In genomic region chr11:2235588-2236326, GRCh38 we compare ENCODE assay signal across 30 cellular contexts. TPM values are rescaled to one million over a fixed set of nuclear protein-coding genes. Genes with fewer than 3 reads are reported as not detected.
"Had no signal": no experiment of that assay in that cellular context is flagged by ENCODE, and none has a peak within 500 bp of the region (broad histone marks: within the 10 kb centered on the region; RNA-seq: fewer than 3 reads in every experiment).

No MANE protein-coding gene starts in this region.

- H3K4me3 Mint-ChIP-seq: activated CD8-positive, alpha-beta memory T cell treated with anti-CD3 and anti-CD28 coated beads, Interleukin-2, amount 10 ng/mL, durations not matched to agents 7 days and 5 days; activated CD8-positive, alpha-beta T cell treated with anti-CD3 and anti-CD28 coated beads, Interleukin-2, amount 10 ng/mL, durations not matched to agents 7 days and 5 days; activated T-cell treated with anti-CD3 and anti-CD28 coated beads, Interleukin-2, amount 50 U/mL, for 72 hours; immature natural killer cell; mesothelial cell of epicardium; nephron progenitor cell; T-helper 17 cell had no signal

- H3K36me3 Mint-ChIP-seq: activated CD8-positive, alpha-beta memory T cell treated with anti-CD3 and anti-CD28 coated beads, Interleukin-2, amount 10 ng/mL, durations not matched to agents 7 days and 5 days; mesothelial cell of epicardium had no signal

- H3K4me3 ChIP-seq: breast epithelium, heart left ventricle, right atrium auricular region, thoracic aorta had no signal

- ATAC-seq: activated CD4-positive, CD25-positive, alpha-beta regulatory T cell treated with anti-CD3 and anti-CD28 coated beads, Interleukin-2, amount 50 U/mL, for 24 hours; activated CD8-positive, alpha-beta memory T cell treated with anti-CD3 and anti-CD28 coated beads, Interleukin-2, amount 10 ng/mL, durations not matched to agents 7 days and 5 days; activated CD8-positive, alpha-beta T cell treated with anti-CD3 and anti-CD28 coated beads, Interleukin-2, amount 10 ng/mL, durations not matched to agents 7 days and 5 days; activated naive CD4-positive, alpha-beta T cell treated with anti-CD3 and anti-CD28 coated beads, Interleukin-2, amount 50 U/mL, for 72 hours; activated T-cell treated with anti-CD3 and anti-CD28 coated beads, Interleukin-2, amount 50 U/mL, for 72 hours; esophagus mucosa; foreskin keratinocyte; heart left ventricle; left colon; stimulated activated naive CD8-positive, alpha-beta T cell treated with anti-CD3 and anti-CD28 coated beads, Interleukin-15, Interleukin-2, amounts not matched to agents 100 U/mL and 50 U/mL, for 24 hours; T-helper 17 cell had no signal

- H3K4me1 ChIP-seq: breast epithelium, foreskin keratinocyte, heart left ventricle, parathyroid adenoma, right atrium auricular region had no signal

- H3K27ac Mint-ChIP-seq: activated CD8-positive, alpha-beta memory T cell treated with anti-CD3 and anti-CD28 coated beads, Interleukin-2, amount 10 ng/mL, durations not matched to agents 7 days and 5 days; activated CD8-positive, alpha-beta T cell treated with anti-CD3 and anti-CD28 coated beads, Interleukin-2, amount 10 ng/mL, durations not matched to agents 7 days and 5 days; activated naive CD4-positive, alpha-beta T cell treated with anti-CD3 and anti-CD28 coated beads, Interleukin-2, amount 50 U/mL, for 72 hours; activated T-cell treated with anti-CD3 and anti-CD28 coated beads, Interleukin-2, amount 50 U/mL, for 72 hours; immature natural killer cell; mesothelial cell of epicardium; naive B cell; T-helper 17 cell had no signal

- DNase-seq: activated CD4-positive, alpha-beta T cell treated with anti-CD3 and anti-CD28 coated beads for 48 hours; activated CD8-positive, alpha-beta memory T cell treated with anti-CD3 and anti-CD28 coated beads, Interleukin-2, amount 10 ng/mL, durations not matched to agents 7 days and 5 days; activated CD8-positive, alpha-beta T cell treated with anti-CD3 and anti-CD28 coated beads, Interleukin-2, amount 10 ng/mL, durations not matched to agents 7 days and 5 days; activated naive CD4-positive, alpha-beta T cell; activated T-cell treated with anti-CD3 and anti-CD28 coated beads, Interleukin-2, amount 50 U/mL, for 72 hours; central memory CD4-positive, alpha-beta T cell; foreskin keratinocyte; hypothalamus; immature natural killer cell; kidney; left colon; naive B cell; nephron progenitor cell; nucleus accumbens; SK-N-SH; stimulated activated CD4-positive, alpha-beta T cell treated with anti-CD3 and anti-CD28 coated beads, Interleukin-2, amount 100 ng/mL, for 48 hours; stimulated activated naive CD8-positive, alpha-beta T cell treated with anti-CD3 and anti-CD28 coated beads, Interleukin-15, Interleukin-2, amounts not matched to agents 100 U/mL and 50 U/mL, for 24 hours; T-helper 17 cell; T1000; WERI-Rb-1 had no signal

- H3K36me3 ChIP-seq: breast epithelium, heart left ventricle, right atrium auricular region, thoracic aorta, WERI-Rb-1 had no signal

- H3K27ac ChIP-seq: breast epithelium, foreskin keratinocyte, heart left ventricle, parathyroid adenoma, right atrium auricular region, thoracic aorta, WERI-Rb-1 had no signal

- H3K9me3 ChIP-seq: breast epithelium, SK-N-SH, thoracic aorta had no signal

- H3K4me1 Mint-ChIP-seq: activated CD8-positive, alpha-beta memory T cell treated with anti-CD3 and anti-CD28 coated beads, Interleukin-2, amount 10 ng/mL, durations not matched to agents 7 days and 5 days; immature natural killer cell; mesothelial cell of epicardium; naive B cell had no signal

- H3K27me3 ChIP-seq: breast epithelium, right atrium auricular region had no signal

RNA-seq across cellular contexts. Expression of gene ASCL2, which starts 34.6 kb away (rescaled TPM):
- total RNA-seq: pulmonary artery endothelial cell had no signal
